In the genomic region with DNA sequence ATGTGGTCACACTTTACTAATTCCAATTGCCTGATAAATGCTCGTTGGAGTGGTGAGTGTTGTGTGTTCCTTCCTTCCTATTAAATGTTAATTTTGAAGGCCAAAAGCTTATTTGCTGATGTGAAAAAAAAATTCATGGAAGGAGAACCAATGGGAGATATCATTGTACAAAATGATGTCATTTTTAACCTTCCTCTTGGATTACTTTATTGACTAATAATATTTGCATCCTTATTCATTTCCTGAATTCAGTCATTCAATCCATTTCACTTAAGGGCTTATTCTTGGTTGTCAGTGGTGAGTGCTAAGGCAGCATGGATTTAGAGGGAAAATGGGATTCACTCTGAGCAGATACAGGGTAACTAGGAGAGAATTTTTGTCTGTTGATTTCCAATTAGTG, we compare ENCODE assay signal across 17 cellular contexts.
DNase-seq lines count a peak whose midpoint lies in the region; ATAC-seq and TF ChIP-seq lines count a peak whose summit lies in the region.
"Had no signal": no experiment of that assay in that cellular context is flagged by ENCODE, and none has a peak within 500 bp of the region (broad histone marks: within the 10 kb centered on the region; RNA-seq: fewer than 3 reads in every experiment).

No MANE protein-coding gene starts in this region.

- H3K9me3 Mint-ChIP-seq in H9 = peaks cover 5 to 13% of the 10 kb centered on the region in 2 experiments

- no TSS peak for BruUV-seq in IMR-90 (replicated peaks; lab: Mats Ljungman, UMichigan)

- no peaks in the 10 kb centered on the region for H3K79me1 ChIP-seq in H9 (ENCODE audit: insufficient read depth, low read depth, low read length, poor library complexity, severe bottlenecking)
- no peaks in the 10 kb centered on the region for H3K79me1 ChIP-seq in IMR-90 (ENCODE audit: low read depth in 1 of 2, low read length in 2 of 2)

- H3K36me3 ChIP-seq in IMR-90 (ENCODE audit: control insufficient read depth, insufficient read depth, low read length) (no peaks in the 10 kb centered on the region), ectodermal cell (ENCODE audit: control insufficient read depth, insufficient read depth, low read length) (no peaks in the 10 kb centered on the region), smooth muscle cell (ENCODE audit: low read depth) (no peaks in the 10 kb centered on the region)

- peak overlapping the region; percentile 96 to 97 (median 97); a peak in 6 of 7 replicates for H3K27ac Mint-ChIP-seq in H9
- H3K27ac Mint-ChIP-seq: CD4-positive, CD25-positive, alpha-beta regulatory T cell had no signal

- H3T11ph ChIP-seq in H9 (ENCODE audit: low read length) = no peak overlapping the region

- H3K9me1 ChIP-seq in IMR-90 (ENCODE audit: insufficient read depth, low read length) = no peaks in the 10 kb centered on the region

- H3F3A ChIP-seq in smooth muscle cell (ENCODE audit: low read depth) = peaks cover 22% of the 10 kb centered on the region

- H3K4me1 Mint-ChIP-seq in H9 = peaks cover 50 to 61% of the 10 kb centered on the region in 2 experiments
- H3K4me1 Mint-ChIP-seq: CD4-positive, CD25-positive, alpha-beta regulatory T cell had no signal

- no peak overlapping the region for H3K14ac ChIP-seq in H9 (ENCODE audit: insufficient read depth, low read length)
- H3K14ac ChIP-seq in IMR-90 (replicated peaks; ENCODE audit: low read depth, low read length) = no peak overlapping the region; the same call in 1 of the 2 replicates

- no peak for TF ChIP-seq POLR2A in IMR-90 (IDR thresholded peaks at IDR 0.05; ENCODE audit: low read depth, low read length)

- H3K23me2 ChIP-seq in H9 (ENCODE audit: insufficient read length, low read depth, low read length, poor library complexity, severe bottlenecking) = no peaks in the 10 kb centered on the region

- in situ Hi-C loops in IMR-90 (cut with MboI; ENCODE audit: low sequenced_read_pairs) = no loop called here

- H2BK12ac ChIP-seq in H9 (ENCODE audit: insufficient read length, low read depth, low read length) = no peak overlapping the region

- POLR2A ChIA-PET in IMR-90 (lab: Charles Lee; ENCODE audit: unreplicated experiment) = no interaction called here

- H3K23ac ChIP-seq in H9 (ENCODE audit: insufficient read length, low read depth, low read length) (no peak overlapping the region), IMR-90 (ENCODE audit: low read depth, low read length) (no peak overlapping the region)

- H3K4me3 Mint-ChIP-seq in H9 = no peak overlapping the region; a peak in 1 of 5 replicates
- H3K4me3 Mint-ChIP-seq: CD4-positive, CD25-positive, alpha-beta regulatory T cell; HFFc6 had no signal

- H2BK120ac ChIP-seq in H9 (ENCODE audit: low read depth, low read length, poor library complexity, severe bottlenecking) = no peak overlapping the region
- peak overlapping the region; percentile 68; the same call in 1 of the 2 replicates for H2BK120ac ChIP-seq in IMR-90 (ENCODE audit: low read depth, low read length)

- CTCF ChIA-PET in IMR-90 (lab: Yijun Ruan, JAX) = interaction anchor here (1.5 kb wide), 1 partner anchor 13 kb away, joined by 5 read pairs; no protein-coding TSS in a partner anchor

- H3K4ac ChIP-seq in H9 (ENCODE audit: low read depth, low read length) (no peak overlapping the region), IMR-90 (ENCODE audit: low read depth, low read length) (no peak overlapping the region; the same call in 1 of the 2 replicates)

- WGBS in H9 (ENCODE audit: extremely low coverage, insufficient read length, low lambda C conversion rate) = no CpG with 5 or more reads among the region's 1 CpG
- no CpG with 5 or more reads among the region's 1 CpG for WGBS in IMR-90 (ENCODE audit: extremely low coverage in 2 of 2, insufficient read length in 1 of 2), 2 experiments
- WGBS in ectodermal cell, 2 experiments = 40 to 44% methylated on average over 1 of the region's 1 CpG
- 35% methylated on average over 1 of the region's 1 CpG for WGBS in smooth muscle cell (ENCODE audit: low lambda C conversion rate)

- DNase-seq in H9 = no peak
- DNase-seq in IMR-90 = no peak
- no peak for DNase-seq in smooth muscle cell (lab: John Stamatoyannopoulos, UW; ENCODE audit: unreplicated experiment)
- DNase-seq in activated naive CD4-positive, alpha-beta T cell treated with Interleukin-2 at 50 U/mL for 16 hours = no peak
- no peak for DNase-seq in activated T-cell treated with anti-CD3 and anti-CD28 coated beads for 4 hours
- DNase-seq in dorsolateral prefrontal cortex = no peak
- DNase-seq: CD4-positive, CD25-positive, alpha-beta regulatory T cell; DMS79 treated with DMSO at 0.1 percent for 48 hours; HFFc6; NCI-H1105 treated with DMSO at 0.1 percent for 48 hours; NCI-H2081 treated with DMSO at 0.1 percent for 48 hours; NCI-H446; NCI-H526; OCI-M1; Right ventricle myocardium superior; SW 1271 had no signal

- no peak overlapping the region for H2AFZ ChIP-seq in H9 (ENCODE audit: low read length)
- no peak overlapping the region for H2AFZ ChIP-seq in IMR-90 (replicated peaks; ENCODE audit: low read length, poor library complexity)
- no peak overlapping the region for H2AFZ ChIP-seq in smooth muscle cell (ENCODE audit: low read depth)

- H2AK5ac ChIP-seq in H9 (ENCODE audit: insufficient read length, low read length) (no peak overlapping the region), IMR-90 (ENCODE audit: low read depth, low read length) (no peak overlapping the region)

- H3K27ac ChIP-seq in H9 (ENCODE audit: insufficient read length, low read depth, low read length) = peak overlapping the region; percentile 91
- no peak overlapping the region for H3K27ac ChIP-seq in IMR-90 (ENCODE audit: insufficient read depth, low read length)
- peak overlapping the region; percentile 55 for H3K27ac ChIP-seq in ectodermal cell (ENCODE audit: insufficient read depth, low read depth, low read length, poor library complexity, severe bottlenecking)
- peak overlapping the region; percentile 75 for H3K27ac ChIP-seq in smooth muscle cell (ENCODE audit: low read depth)
- no peak overlapping the region for H3K27ac ChIP-seq in dorsolateral prefrontal cortex

- H3K4me3 ChIP-seq in IMR-90 (ENCODE audit: insufficient read depth, low read depth, low read length) (no peak overlapping the region), ectodermal cell (ENCODE audit: insufficient read depth, low read depth, low read length) (no peak overlapping the region), smooth muscle cell (no peak overlapping the region), dorsolateral prefrontal cortex (no peak overlapping the region)

- no peak overlapping the region for H4K5ac ChIP-seq in H9 (ENCODE audit: insufficient read length, low read depth, low read length)
- no peak overlapping the region for H4K5ac ChIP-seq in IMR-90 (ENCODE audit: low read depth, low read length)

- H3K56ac ChIP-seq in H9 (ENCODE audit: insufficient read length, low read depth, low read length) (no peak overlapping the region), IMR-90 (ENCODE audit: extremely low read depth, insufficient read depth, low read length) (no peak overlapping the region)

- no peak overlapping the region for H3K4me2 ChIP-seq in H9 (ENCODE audit: insufficient read depth, insufficient read length, low read length)
- no peak overlapping the region for H3K4me2 ChIP-seq in IMR-90 (ENCODE audit: low read depth, low read length)
- H3K4me2 ChIP-seq in smooth muscle cell = peak overlapping the region; percentile 44

- H3K79me2 ChIP-seq in H9 (ENCODE audit: insufficient read depth, low read length) (no peaks in the 10 kb centered on the region), smooth muscle cell (ENCODE audit: low read depth) (no peaks in the 10 kb centered on the region)

- no peaks in the 10 kb centered on the region for H4K20me1 ChIP-seq in H9 (ENCODE audit: control insufficient read depth, insufficient read depth, insufficient read length)
- H4K20me1 ChIP-seq in IMR-90 (ENCODE audit: insufficient read depth, low read length) = no peaks in the 10 kb centered on the region
- no peaks in the 10 kb centered on the region for H4K20me1 ChIP-seq in smooth muscle cell (ENCODE audit: low read depth)

- intact Hi-C loops in IMR-90 (cut with micrococcal nuclease) = no loop called here
- intact Hi-C loops in dorsolateral prefrontal cortex (cut with DNase I) = no loop called here

- no peak for TF ChIP-seq CTCF in H9 (conservative IDR thresholded peaks at IDR 0.05)
- no peak for TF ChIP-seq CTCF in IMR-90 (conservative IDR thresholded peaks at IDR 0.05; ENCODE audit: low read depth, low read length)
- TF ChIP-seq CTCF in smooth muscle cell (IDR thresholded peaks at IDR 0.05; ENCODE audit: borderline replicate concordance, insufficient read depth, poor library complexity, severe bottlenecking) = no peak
- TF ChIP-seq CTCF in dorsolateral prefrontal cortex (IDR thresholded peaks at IDR 0.05 in 54 of 56, conservative IDR thresholded peaks at IDR 0.05 in 2 of 56; ENCODE audit: low read depth in 1 of 56, partially characterized antibody in 56 of 56) = no peak

- no peak overlapping the region for H3K9ac ChIP-seq in H9 (ENCODE audit: extremely low read depth, insufficient read length, low read length)
- no peak overlapping the region for H3K9ac ChIP-seq in IMR-90 (ENCODE audit: low read depth, low read length)
- no peak overlapping the region for H3K9ac ChIP-seq in smooth muscle cell (ENCODE audit: low read depth)

- no peaks in the 10 kb centered on the region for H3K27me3 ChIP-seq in H9 (ENCODE audit: insufficient read depth, low read length)
- no peaks in the 10 kb centered on the region for H3K27me3 ChIP-seq in IMR-90 (ENCODE audit: control insufficient read depth, insufficient read depth, low read length)
- no peaks in the 10 kb centered on the region for H3K27me3 ChIP-seq in ectodermal cell (ENCODE audit: control insufficient read depth, insufficient read depth, low read length, poor library complexity, severe bottlenecking)
- H3K27me3 ChIP-seq in smooth muscle cell (ENCODE audit: low read depth) = no peaks in the 10 kb centered on the region
- no peaks in the 10 kb centered on the region for H3K27me3 ChIP-seq in dorsolateral prefrontal cortex

- H4K91ac ChIP-seq in H9 (ENCODE audit: insufficient read length, low read depth, low read length) (no peak overlapping the region), IMR-90 (ENCODE audit: insufficient read depth, low read depth, low read length) (no peak overlapping the region)

- H2BK5ac ChIP-seq in H9 (ENCODE audit: insufficient read length, low read length) (no peak overlapping the region), IMR-90 (ENCODE audit: low read depth, low read length, poor library complexity, severe bottlenecking) (peak overlapping the region; percentile 13)

- peaks cover 2 to 19% (median 12%) of the 10 kb centered on the region in 3 experiments; a peak in 6 of 7 replicates for H3K36me3 Mint-ChIP-seq in H9 (ENCODE audit: insufficient read depth in 1 of 3, low read depth in 3 of 3)
- H3K36me3 Mint-ChIP-seq: CD4-positive, CD25-positive, alpha-beta regulatory T cell had no signal

- H3K27me3 Mint-ChIP-seq in H9 (ENCODE audit: low read depth) = no peaks in the 10 kb centered on the region; the same call in 1 of the 2 replicates
- H3K27me3 Mint-ChIP-seq: CD4-positive, CD25-positive, alpha-beta regulatory T cell had no signal

- H4K8ac ChIP-seq in H9 (replicated peaks; ENCODE audit: insufficient read length, low read depth, low read length) = no peak overlapping the region
- no peak overlapping the region; a peak in 1 of 4 replicates for H4K8ac ChIP-seq in IMR-90 (ENCODE audit: low read depth in 2 of 2, low read length in 2 of 2)

- H3K9me3 ChIP-seq in H9 (ENCODE audit: control insufficient read depth, low read depth, low read length) (no peaks in the 10 kb centered on the region), IMR-90 (ENCODE audit: control insufficient read depth, insufficient read depth, low read length) (no peaks in the 10 kb centered on the region), ectodermal cell (ENCODE audit: control insufficient read depth, low read length) (no peaks in the 10 kb centered on the region), smooth muscle cell (replicated peaks; ENCODE audit: low read depth) (no peaks in the 10 kb centered on the region)

- H2AK9ac ChIP-seq in IMR-90 (replicated peaks; ENCODE audit: low read depth, low read length, poor library complexity) = no peak overlapping the region

- H2BK15ac ChIP-seq in H9 (ENCODE audit: low read depth, low read length) (no peak overlapping the region), IMR-90 (ENCODE audit: low read depth, low read length) (peak overlapping the region; percentile 90; the same call in 1 of the 3 replicates)

- no peak overlapping the region for H2BK20ac ChIP-seq in H9 (ENCODE audit: low read depth, low read length, poor library complexity, severe bottlenecking)
- peak overlapping the region; percentile 81; the same call in 1 of the 2 replicates for H2BK20ac ChIP-seq in IMR-90 (ENCODE audit: low read depth, low read length)

- dilution Hi-C loops in IMR-90 (cut with HindIII; ENCODE audit: low sequenced_read_pairs, unreplicated experiment) = no loop called here

- no peak for ATAC-seq in IMR-90 (ENCODE audit: low read depth)

- no peak for TF ChIP-seq RAD21 in IMR-90 (IDR thresholded peaks at IDR 0.05; ENCODE audit: low read length)

- no peaks in the 10 kb centered on the region; the same call in none of the 2 replicates for H3K4me1 ChIP-seq in H9 (ENCODE audit: insufficient read depth, low read length)
- H3K4me1 ChIP-seq in IMR-90 (ENCODE audit: control insufficient read depth, insufficient read depth, low read length) = peaks cover 1% of the 10 kb centered on the region; the same call in 1 of the 2 replicates
- H3K4me1 ChIP-seq in ectodermal cell (ENCODE audit: control insufficient read depth, insufficient read depth, low read length) = peaks cover 16% of the 10 kb centered on the region
- H3K4me1 ChIP-seq in smooth muscle cell (ENCODE audit: low read depth) = peaks cover 46% of the 10 kb centered on the region

- no peak overlapping the region for H3K18ac ChIP-seq in H9 (ENCODE audit: insufficient read length, low read depth, low read length)
- H3K18ac ChIP-seq in IMR-90 (ENCODE audit: low read depth, low read length) = no peak overlapping the region; the same call in 1 of the 2 replicates

Comparison
In these comparisons a context has a peak if more than half of its experiments do, and no peak if none do; other contexts are left out.
1. H3K27ac ChIP-seq: peak in H9 (single experiment), ectodermal cell (single experiment) and smooth muscle cell (single experiment); none in IMR-90 (single experiment) and dorsolateral prefrontal cortex (0 of 59).